Comparison of ENCODE assay signal across 1 cellular context in genomic region chr6:18533793-18534192, GRCh38.
TF ChIP-seq lines count a peak whose summit lies in the region.

No MANE protein-coding gene starts in this region.

TF ChIP-seq in WTC11, 78 proteins besides CTCF, POLR2A, EP300 and RAD21 (continued from another document):
- TF ChIP-seq, protein P1, sequence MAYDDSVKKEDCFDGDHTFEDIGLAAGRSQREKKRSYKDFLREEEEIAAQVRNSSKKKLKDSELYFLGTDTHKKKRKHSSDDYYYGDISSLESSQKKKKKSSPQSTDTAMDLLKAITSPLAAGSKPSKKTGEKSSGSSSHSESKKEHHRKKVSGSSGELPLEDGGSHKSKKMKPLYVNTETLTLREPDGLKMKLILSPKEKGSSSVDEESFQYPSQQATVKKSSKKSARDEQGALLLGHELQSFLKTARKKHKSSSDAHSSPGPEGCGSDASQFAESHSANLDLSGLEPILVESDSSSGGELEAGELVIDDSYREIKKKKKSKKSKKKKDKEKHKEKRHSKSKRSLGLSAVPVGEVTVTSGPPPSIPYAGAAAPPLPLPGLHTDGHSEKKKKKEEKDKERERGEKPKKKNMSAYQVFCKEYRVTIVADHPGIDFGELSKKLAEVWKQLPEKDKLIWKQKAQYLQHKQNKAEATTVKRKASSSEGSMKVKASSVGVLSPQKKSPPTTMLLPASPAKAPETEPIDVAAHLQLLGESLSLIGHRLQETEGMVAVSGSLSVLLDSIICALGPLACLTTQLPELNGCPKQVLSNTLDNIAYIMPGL (CRISPR knock-in tag; IDR thresholded peaks at IDR 0.05): no peak
- no peak for TF ChIP-seq JAZF1 (CRISPR knock-in tag; IDR thresholded peaks at IDR 0.05)
- TF ChIP-seq, protein P2, sequence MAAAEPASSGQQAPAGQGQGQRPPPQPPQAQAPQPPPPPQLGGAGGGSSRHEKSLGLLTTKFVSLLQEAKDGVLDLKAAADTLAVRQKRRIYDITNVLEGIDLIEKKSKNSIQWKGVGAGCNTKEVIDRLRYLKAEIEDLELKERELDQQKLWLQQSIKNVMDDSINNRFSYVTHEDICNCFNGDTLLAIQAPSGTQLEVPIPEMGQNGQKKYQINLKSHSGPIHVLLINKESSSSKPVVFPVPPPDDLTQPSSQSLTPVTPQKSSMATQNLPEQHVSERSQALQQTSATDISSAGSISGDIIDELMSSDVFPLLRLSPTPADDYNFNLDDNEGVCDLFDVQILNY (CRISPR knock-in tag; IDR thresholded peaks at IDR 0.05): no peak
- TF ChIP-seq ZNF317 (CRISPR knock-in tag; IDR thresholded peaks at IDR 0.05; ENCODE audit: borderline replicate concordance, low read depth): no peak
- no peak for TF ChIP-seq JUN (CRISPR knock-in tag; IDR thresholded peaks at IDR 0.05)
- TF ChIP-seq NFE2L1 (CRISPR knock-in tag; IDR thresholded peaks at IDR 0.05): no peak
- no peak for TF ChIP-seq ESRRA (CRISPR knock-in tag; IDR thresholded peaks at IDR 0.05; ENCODE audit: borderline replicate concordance)
- TF ChIP-seq CREB1 (CRISPR knock-in tag; IDR thresholded peaks at IDR 0.05): no peak
- no peak for TF ChIP-seq ELF4 (CRISPR knock-in tag; IDR thresholded peaks at IDR 0.05; ENCODE audit: low read depth)
- no peak for TF ChIP-seq PRDM15 (CRISPR knock-in tag; IDR thresholded peaks at IDR 0.05)
- no peak for TF ChIP-seq ZNF671 (CRISPR knock-in tag; IDR thresholded peaks at IDR 0.05)
TF ChIP-seq in WTC11: peak in this region for 0.
